In the genomic region with DNA sequence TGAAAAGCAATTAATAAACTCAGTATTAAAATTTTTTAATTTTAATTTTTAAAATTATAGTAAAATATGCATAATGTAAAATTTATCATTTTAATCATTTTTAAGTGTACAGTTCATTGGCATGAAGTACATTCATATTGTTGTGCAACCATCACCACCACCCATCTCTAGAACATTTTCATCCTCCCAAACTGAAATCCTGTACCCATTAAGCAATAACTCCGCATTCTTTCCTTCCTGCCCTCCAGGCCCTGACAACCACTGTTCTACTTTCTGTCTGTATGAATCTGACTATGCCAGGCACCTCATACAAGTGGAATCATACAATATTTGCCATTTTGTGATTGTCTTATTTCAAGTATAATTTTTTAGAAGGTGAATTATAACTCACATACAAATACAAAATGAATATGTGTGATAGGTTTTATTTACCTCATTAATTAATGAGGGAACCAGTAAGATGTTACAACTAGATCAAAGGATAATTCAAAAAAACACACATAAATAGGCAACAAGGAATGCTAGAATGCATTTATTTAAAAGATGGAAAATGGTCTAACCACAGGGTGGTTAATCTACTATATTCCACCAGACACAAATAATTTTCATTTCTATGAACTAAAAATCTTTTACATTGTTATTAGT, we compare ENCODE assay signal across 16 cellular contexts. TPM values are rescaled to one million over a fixed set of nuclear protein-coding genes. Genes with fewer than 3 reads are reported as not detected.
DNase-seq lines count a peak whose midpoint lies in the region; ATAC-seq lines count a peak whose summit lies in the region.
"Had no signal": no experiment of that assay in that cellular context is flagged by ENCODE, and none has a peak within 500 bp of the region (broad histone marks: within the 10 kb centered on the region; RNA-seq: fewer than 3 reads in every experiment).

No MANE protein-coding gene starts in this region.

- peaks cover 64% of the 10 kb centered on the region for H3K4me1 Mint-ChIP-seq in dendritic cell treated with granulocyte-macrophage colony-stimulating factor and Interleukin-4, amounts not matched to agents 40 ng/mL and 50 ng/mL, for 4 days (ENCODE audit: low read depth)
- H3K4me1 Mint-ChIP-seq in activated CD4-positive, alpha-beta T cell treated with anti-CD3 and anti-CD28 coated beads for 36 hours, result peaks cover 2% of the 10 kb centered on the region
- H3K4me1 Mint-ChIP-seq: H9 had no signal

- no peak overlapping the region for H4K8ac ChIP-seq in trophoblast cell (ENCODE audit: low read depth, low read length)

- H3K14ac ChIP-seq in trophoblast cell (ENCODE audit: low read length), result no peak overlapping the region

- no peak overlapping the region for H2BK120ac ChIP-seq in trophoblast cell (ENCODE audit: insufficient read depth, low read length, poor library complexity)

- H3K27me3 ChIP-seq in GM23248 (replicated peaks; ENCODE audit: insufficient read depth), result no peaks in the 10 kb centered on the region
- no peaks in the 10 kb centered on the region for H3K27me3 ChIP-seq in trophoblast cell (ENCODE audit: insufficient read depth, low read length)
- H3K27me3 ChIP-seq: ascending aorta, neutrophil, sigmoid colon had no signal

- no peak overlapping the region for H3K18ac ChIP-seq in trophoblast cell (ENCODE audit: low read length)

- no peaks in the 10 kb centered on the region for H3K9me2 ChIP-seq in GM23248 (ENCODE audit: insufficient read depth)

- H3K4me2 ChIP-seq in GM23248 (ENCODE audit: unreplicated experiment) (peak overlapping the region; percentile 65), trophoblast cell (ENCODE audit: low read length) (no peak overlapping the region)

- peak overlapping the region; percentile 90 for H3K27ac Mint-ChIP-seq in dendritic cell treated with granulocyte-macrophage colony-stimulating factor and Interleukin-4, amounts not matched to agents 40 ng/mL and 50 ng/mL, for 4 days
- no peak overlapping the region for H3K27ac Mint-ChIP-seq in activated CD4-positive, alpha-beta T cell treated with anti-CD3 and anti-CD28 coated beads for 36 hours
- H3K27ac Mint-ChIP-seq: H9 had no signal

- peaks cover 8% of the 10 kb centered on the region for H3K79me1 ChIP-seq in trophoblast cell (ENCODE audit: low read length)

- H3K4me1 ChIP-seq in GM23248 (ENCODE audit: insufficient read depth), result peaks cover 47% of the 10 kb centered on the region
- peaks cover 10% of the 10 kb centered on the region in 2 experiments for H3K4me1 ChIP-seq in trophoblast cell (ENCODE audit: control insufficient read depth in 1 of 2, insufficient read depth in 2 of 2, low read length in 2 of 2)
- H3K4me1 ChIP-seq: ascending aorta, sigmoid colon had no signal

- H4K12ac ChIP-seq in trophoblast cell (ENCODE audit: low read depth, low read length), result no peak overlapping the region

- in situ Hi-C loops in GM23248 (cut with MboI), result loop anchor here (5.0 to 25.0 kb wide), 2 partner anchors 171 to 316 kb away; no protein-coding TSS in a partner anchor

- no peaks in the 10 kb centered on the region for H3K27me3 Mint-ChIP-seq in dendritic cell treated with granulocyte-macrophage colony-stimulating factor and Interleukin-4, amounts not matched to agents 40 ng/mL and 50 ng/mL, for 4 days
- no peaks in the 10 kb centered on the region for H3K27me3 Mint-ChIP-seq in activated CD4-positive, alpha-beta T cell treated with anti-CD3 and anti-CD28 coated beads for 36 hours

- peaks cover 23% of the 10 kb centered on the region for H3F3A ChIP-seq in GM23248 (ENCODE audit: insufficient read depth)

- CTCF ChIA-PET in activated CD4-positive, alpha-beta T cell treated with anti-CD3 and anti-CD28 coated beads for 36 hours (lab: Charles Lee), result interaction anchor here (0.6 to 6.6 kb wide), 35 partner anchors 10 to 1839 kb away, joined by 3 to 91 read pairs (median 5); partner anchors contain the start of gene AFF1

- no peak for ATAC-seq in activated CD4-positive, alpha-beta T cell treated with anti-CD3 and anti-CD28 coated beads for 36 hours

- H3K4ac ChIP-seq in trophoblast cell (ENCODE audit: low read depth, low read length), result no peak overlapping the region

- H4K20me1 ChIP-seq in GM23248 (ENCODE audit: insufficient read depth), result no peaks in the 10 kb centered on the region

- H3K23ac ChIP-seq in trophoblast cell (ENCODE audit: low read length), result no peak overlapping the region

- no peaks in the 10 kb centered on the region for H3K9me3 ChIP-seq in GM23248 (ENCODE audit: low read depth)
- H3K9me3 ChIP-seq in trophoblast cell (ENCODE audit: insufficient read depth, low read depth, low read length), result no peaks in the 10 kb centered on the region
- H3K9me3 ChIP-seq: ascending aorta, mucosa of descending colon, neutrophil, sigmoid colon had no signal

- H3K9me3 Mint-ChIP-seq in dendritic cell treated with granulocyte-macrophage colony-stimulating factor and Interleukin-4, amounts not matched to agents 40 ng/mL and 50 ng/mL, for 4 days, result no peaks in the 10 kb centered on the region
- H3K9me3 Mint-ChIP-seq in activated CD4-positive, alpha-beta T cell treated with anti-CD3 and anti-CD28 coated beads for 36 hours (ENCODE audit: low read depth), result no peaks in the 10 kb centered on the region
- H3K9me3 Mint-ChIP-seq: H9 had no signal

- no peak overlapping the region for H3K4me3 Mint-ChIP-seq in dendritic cell treated with granulocyte-macrophage colony-stimulating factor and Interleukin-4, amounts not matched to agents 40 ng/mL and 50 ng/mL, for 4 days
- H3K4me3 Mint-ChIP-seq in activated CD4-positive, alpha-beta T cell treated with anti-CD3 and anti-CD28 coated beads for 36 hours, result no peak overlapping the region
- H3K4me3 Mint-ChIP-seq: H9 had no signal

- H3K4me3 ChIP-seq in GM23248 (no peak overlapping the region), trophoblast cell (ENCODE audit: low read depth, low read length) (no peak overlapping the region)
- H3K4me3 ChIP-seq: ascending aorta, mucosa of descending colon, sigmoid colon had no signal

- H3K36me3 Mint-ChIP-seq in dendritic cell treated with granulocyte-macrophage colony-stimulating factor and Interleukin-4, amounts not matched to agents 40 ng/mL and 50 ng/mL, for 4 days (ENCODE audit: low read depth), result peaks cover 21% of the 10 kb centered on the region
- H3K36me3 Mint-ChIP-seq in activated CD4-positive, alpha-beta T cell treated with anti-CD3 and anti-CD28 coated beads for 36 hours (ENCODE audit: low read depth), result peaks cover 4% of the 10 kb centered on the region

- H4K91ac ChIP-seq in trophoblast cell (ENCODE audit: low read depth, low read length), result no peak overlapping the region

- DNase-seq in GM23248 (peak; percentile 69), NOMO-1 treated with DMSO at 0.1 percent for 48 hours (lab: John Stamatoyannopoulos, UW; ENCODE audit: unreplicated experiment) (peak; percentile 39), trophoblast cell (peak; percentile 73 to 92), foreskin melanocyte (no peak), DMS53 (lab: John Stamatoyannopoulos, UW) (no peak), hypothalamus (lab: John Stamatoyannopoulos, UW) (no peak)
- no peak for DNase-seq in activated CD4-positive, alpha-beta T cell treated with anti-CD3 and anti-CD28 coated beads for 36 hours
- DNase-seq: cortex of kidney had no signal

- no peak overlapping the region for H2BK12ac ChIP-seq in trophoblast cell (ENCODE audit: low read length)

- H3K9ac ChIP-seq in GM23248 (peak overlapping the region; percentile 3; the same call in 1 of the 2 replicates), trophoblast cell (ENCODE audit: low read length) (no peak overlapping the region)

- H2BK5ac ChIP-seq in trophoblast cell (ENCODE audit: low read depth, low read length, poor library complexity), result no peak overlapping the region

- H2AFZ ChIP-seq in GM23248 (no peak overlapping the region), trophoblast cell (ENCODE audit: insufficient read depth, low read length, poor library complexity) (no peak overlapping the region)

- peak overlapping the region; percentile 33 for H3K27ac ChIP-seq in GM23248
- no peak overlapping the region for H3K27ac ChIP-seq in trophoblast cell (ENCODE audit: low read depth, low read length)
- H3K27ac ChIP-seq: ascending aorta, neutrophil, sigmoid colon had no signal

- no peak overlapping the region for H2AK5ac ChIP-seq in trophoblast cell (ENCODE audit: low read length)

- intact Hi-C loops in dendritic cell treated with granulocyte-macrophage colony-stimulating factor and Interleukin-4, amounts not matched to agents 40 ng/mL and 50 ng/mL, for 4 days (cut with micrococcal nuclease), result loop anchor here (1.0 kb wide), 1 partner anchor 172 kb away; no protein-coding TSS in a partner anchor
- intact Hi-C loops in activated CD4-positive, alpha-beta T cell treated with anti-CD3 and anti-CD28 coated beads for 36 hours (cut with DNase I, micrococcal nuclease), result loop anchor here (1.0 to 5.0 kb wide), 6 partner anchors 85 to 315 kb away; no protein-coding TSS in a partner anchor

- 31 to 38% methylated on average over 1 of the region's 1 CpG for WGBS in GM23248 (ENCODE audit: low coverage in 1 of 2, low lambda C conversion rate in 2 of 2, missing lambda C conversion rate in 2 of 2), 2 experiments
- WGBS in trophoblast cell (ENCODE audit: extremely low coverage, insufficient coverage, insufficient read length), result no CpG with 5 or more reads among the region's 1 CpG

- no peaks in the 10 kb centered on the region for H3K36me3 ChIP-seq in GM23248 (ENCODE audit: low read depth)
- H3K36me3 ChIP-seq in trophoblast cell (ENCODE audit: control insufficient read depth in 1 of 2, insufficient read depth in 2 of 2, low read length in 2 of 2), result no peaks in the 10 kb centered on the region
- H3K36me3 ChIP-seq: neutrophil had no signal

- POLR2A ChIA-PET in activated CD4-positive, alpha-beta T cell treated with anti-CD3 and anti-CD28 coated beads for 36 hours (lab: Charles Lee), result interaction anchor here (0.5 to 0.7 kb wide), 2 partner anchors 12 to 148 kb away, joined by 4 to 5 read pairs; partner anchors contain the start of gene AFF1

- H3K79me2 ChIP-seq in GM23248 (ENCODE audit: insufficient read depth) (no peaks in the 10 kb centered on the region), trophoblast cell (ENCODE audit: control insufficient read depth, insufficient read depth, low read length, poor library complexity) (peaks cover 2% of the 10 kb centered on the region)

RNA-seq across cellular contexts. Expression of gene AFF1, which starts 13.1 kb away (rescaled TPM):
- 11.8 and 13.8 TPM in 2 replicates for total RNA-seq in GM23248 (2014; rRNA removed; shearing (Covaris generic))
- 9.4 and 11.0 TPM in 2 replicates for polyA plus RNA-seq in GM23248 (2016; fragmentation: Nextera tagmentation; extraction: Ambion mirVana)
- 55.5 and 56.1 TPM in 2 replicates for polyA plus RNA-seq in trophoblast cell (2013)
- 10 to 100 TPM; 47.3 to 57.8 TPM for total RNA-seq in activated CD4-positive, alpha-beta T cell treated with anti-CD3 and anti-CD28 coated beads for 36 hours

RNA-seq across cellular contexts. Expression of gene C4orf36, which starts 29.5 kb away (rescaled TPM):
- total RNA-seq in GM23248 (2014; rRNA removed; shearing (Covaris generic)), result 0.65 TPM in 1 of 2 replicates, not detected in the other
- polyA plus RNA-seq in GM23248 (2016; fragmentation: Nextera tagmentation; extraction: Ambion mirVana), result 0.44 TPM in 1 of 2 replicates, not detected in the other
- polyA plus RNA-seq in trophoblast cell (2013), result 0.68 and 0.76 TPM in 2 replicates
- total RNA-seq in activated CD4-positive, alpha-beta T cell treated with anti-CD3 and anti-CD28 coated beads for 36 hours, result not detected
- total RNA-seq: ascending aorta; RPMI7951; T-helper 1 cell treated with Interleukin-12 subunit alpha and Interleukin-12 subunit beta and Interleukin-4 antibody, amounts not matched to agents 30 ng/mL and 1 ng/mL, for 36 hours had no signal

Comparison
In these comparisons a context has a peak if more than half of its experiments do, and no peak if none do; other contexts are left out.
1. DNase-seq: peak in GM23248 (single experiment), NOMO-1 treated with DMSO at 0.1 percent for 48 hours (single experiment) and trophoblast cell (2 of 2); none in activated CD4-positive, alpha-beta T cell treated with anti-CD3 and anti-CD28 coated beads for 36 hours (single experiment), foreskin melanocyte (single experiment), DMS53 (single experiment) and hypothalamus (0 of 51).